21 cellular contexts compared by ENCODE assay signal in genomic region chr10:98196985-98197384, GRCh38.
A peak's percentile ranks its signal among the peaks of the same experiment; 100 is the strongest.
DNase-seq lines count a peak whose midpoint lies in the region; ATAC-seq, FAIRE-seq and TF ChIP-seq lines count a peak whose summit lies in the region.
"Had no signal": no experiment of that assay in that cellular context is flagged by ENCODE, and none has a peak within 500 bp of the region (broad histone marks: within the 10 kb centered on the region; RNA-seq: fewer than 3 reads in every experiment).

No MANE protein-coding gene starts in this region.

- H3K9me3 ChIP-seq in breast epithelium (peaks cover 0 to 5% of the 10 kb centered on the region in 2 donors), adrenal gland (replicated peaks in 1 of 3) (no peaks in the 10 kb centered on the region), kidney (ENCODE audit: control insufficient read depth in 1 of 2, low read length in 2 of 2) (no peaks in the 10 kb centered on the region), ovary (no peaks in the 10 kb centered on the region)

- TF ChIP-seq CTCF in MCF 10A (IDR thresholded peaks at IDR 0.05; ENCODE audit: unreplicated experiment) (no peak), breast epithelium (IDR thresholded peaks at IDR 0.05) (no peak), adrenal gland (IDR thresholded peaks at IDR 0.05) (no peak), kidney (IDR thresholded peaks at IDR 0.05; ENCODE audit: borderline replicate concordance, extremely low read depth, insufficient read depth) (no peak), ovary (IDR thresholded peaks at IDR 0.05) (no peak)

- H3K9me3 Mint-ChIP-seq in MCF 10A (ENCODE audit: unreplicated experiment): peaks cover 8% of the 10 kb centered on the region

- H3K4me3 Mint-ChIP-seq in MCF 10A (ENCODE audit: unreplicated experiment): no peak overlapping the region
- H3K4me3 Mint-ChIP-seq: CD14-positive monocyte; CD4-positive, alpha-beta memory T cell had no signal

- BruUV-seq in MCF 10A (replicated peaks; lab: Mats Ljungman, UMichigan): no TSS peak

- H3K27me3 ChIP-seq in breast epithelium (no peaks in the 10 kb centered on the region), adrenal gland (no peaks in the 10 kb centered on the region), ovary (no peaks in the 10 kb centered on the region)
- H3K27me3 ChIP-seq: BLaER1 had no signal

- DNase-seq in MCF 10A (ENCODE audit: unreplicated experiment) (no peak), breast epithelium (ENCODE audit: low spot score in 2 of 2) (no peak), adrenal gland (peak in 6 of 7 donors; percentile 17 to 57 (median 40)), kidney (peak; percentile 12), ovary (peak in 3 of 5 donors; percentile 10 to 47 (median 21)), DMS 273 (lab: John Stamatoyannopoulos, UW; ENCODE audit: unreplicated experiment) (no peak)
- DNase-seq: 8988T; Calu3; CD4-positive, alpha-beta memory T cell; DMS 273 treated with DMSO at 0.1 percent for 48 hours; DMS53; DND-41; EL; GOT3; H7 had no signal

- no peak overlapping the region for H3K9ac ChIP-seq in kidney (ENCODE audit: low read length in 2 of 2)
- H3K9ac ChIP-seq: BLaER1 had no signal

- H3K4me3 ChIP-seq in breast epithelium (no peak overlapping the region), adrenal gland (no peak overlapping the region), kidney (ENCODE audit: low read length in 2 of 2) (no peak overlapping the region), ovary (no peak overlapping the region)
- H3K4me3 ChIP-seq: BLaER1, GM12878 had no signal

- POLR2A ChIA-PET in MCF 10A (lab: Yijun Ruan, JAX): interaction anchor here (1.0 kb wide), 1 partner anchor 10 kb away, joined by 3 read pairs; no protein-coding TSS in a partner anchor

- H3K27ac ChIP-seq in breast epithelium (no peak overlapping the region), adrenal gland (no peak overlapping the region), kidney (ENCODE audit: low read depth in 2 of 2, low read length in 2 of 2) (no peak overlapping the region), ovary (no peak overlapping the region)
- H3K27ac ChIP-seq: BLaER1 had no signal

- H3K27me3 Mint-ChIP-seq in MCF 10A (ENCODE audit: insufficient read depth, unreplicated experiment): no peaks in the 10 kb centered on the region
- H3K27me3 Mint-ChIP-seq: CD4-positive, alpha-beta memory T cell had no signal

- H3K36me3 ChIP-seq in breast epithelium (no peaks in the 10 kb centered on the region), adrenal gland (replicated peaks in 1 of 2) (no peaks in the 10 kb centered on the region), kidney (ENCODE audit: control insufficient read depth in 1 of 2, insufficient read depth in 2 of 2, low read length in 2 of 2) (no peaks in the 10 kb centered on the region), ovary (no peaks in the 10 kb centered on the region)

- H3K36me3 Mint-ChIP-seq in MCF 10A (ENCODE audit: insufficient read depth, unreplicated experiment): peaks cover 17% of the 10 kb centered on the region

- TF ChIP-seq POLR2A in breast epithelium (IDR thresholded peaks at IDR 0.05) (no peak), adrenal gland (IDR thresholded peaks at IDR 0.05) (no peak), ovary (IDR thresholded peaks at IDR 0.05) (no peak)

- peak overlapping the region; percentile 32 for H3K27ac Mint-ChIP-seq in MCF 10A (ENCODE audit: low read depth, unreplicated experiment)

- intact Hi-C loops in MCF 10A (cut with micrococcal nuclease): no loop called here
- intact Hi-C loops in breast epithelium (cut with DNase I; ENCODE audit: low total_unique reads): loop anchor here (5.0 kb wide), 1 partner anchor 215 kb away; no protein-coding TSS in a partner anchor
- intact Hi-C loops in adrenal gland (cut with DNase I): no loop called here
- intact Hi-C loops in kidney (cut with DNase I): no loop called here
- intact Hi-C loops in ovary (cut with DNase I): no loop called here

- no peak for FAIRE-seq in kidney (lab: Jason Lieb, UNC)
- FAIRE-seq: GM12878 had no signal

- 60 to 71% (median 67%) methylated on average over 6 of the region's 6 CpGs for WGBS in adrenal gland, 4 donors
- WGBS in ovary, 3 donors: 49 to 67% (median 56%) methylated on average over 6 of the region's 6 CpGs

- H3K4me1 Mint-ChIP-seq in MCF 10A (ENCODE audit: insufficient read depth, unreplicated experiment): peaks cover 10% of the 10 kb centered on the region

- ATAC-seq in HG03378 (IDR thresholded peaks at IDR 0.05; ENCODE audit: unreplicated experiment): no peak
- ATAC-seq in HG02885 (IDR thresholded peaks at IDR 0.05; ENCODE audit: poor library complexity, unreplicated experiment): no peak
- ATAC-seq: GM12878, HCT116 had no signal

- CTCF ChIA-PET in MCF 10A (lab: Yijun Ruan, JAX): interaction anchor here (0.6 to 2.3 kb wide), 3 partner anchors 26 to 253 kb away, joined by 3 to 14 read pairs (median 3); no protein-coding TSS in a partner anchor

- no peak for TF ChIP-seq EP300 in ovary (IDR thresholded peaks at IDR 0.05)

- H3K4me1 ChIP-seq in breast epithelium (no peaks in the 10 kb centered on the region), adrenal gland (replicated peaks in 1 of 2) (peaks cover 0 to 9% of the 10 kb centered on the region in 2 donors), kidney (ENCODE audit: control insufficient read depth in 1 of 2, insufficient read depth in 1 of 2, low read depth in 1 of 2, low read length in 2 of 2) (no peaks in the 10 kb centered on the region), ovary (ENCODE audit: insufficient read depth) (no peaks in the 10 kb centered on the region)
- H3K4me1 ChIP-seq: BLaER1 had no signal

Comparison
In these comparisons a context has a peak if more than half of its experiments do, and no peak if none do; other contexts are left out.
1. DNase-seq: peak in adrenal gland (6 of 7), kidney (single experiment) and ovary (3 of 5); none in MCF 10A (single experiment), breast epithelium (0 of 2) and DMS 273 (single experiment).